Comparison of ENCODE assay signal across 27 cellular contexts in genomic region chr10:74111799-74112198, GRCh38.
"Had no signal": no experiment of that assay in that cellular context is flagged by ENCODE, and none has a peak within 500 bp of the region (broad histone marks: within the 10 kb centered on the region; RNA-seq: fewer than 3 reads in every experiment).

No MANE protein-coding gene starts in this region.

- H3K27me3 Mint-ChIP-seq: activated CD4-positive, alpha-beta memory T cell treated with anti-CD3 and anti-CD28 coated beads for 36 hours; activated CD4-positive, alpha-beta T cell treated with anti-CD3 and anti-CD28 coated beads, Interleukin-2, amount 10 ng/mL, durations not matched to agents 24 days and 14 days; activated naive CD4-positive, alpha-beta T cell treated with anti-CD3 and anti-CD28 coated beads, Interleukin-2, amount 50 U/mL, for 24 hours; activated naive CD8-positive, alpha-beta T cell treated with anti-CD3 and anti-CD28 coated beads, Interleukin-2, amount 50 U/mL, for 24 hours; naive thymus-derived CD8-positive, alpha-beta T cell; stimulated activated memory B cell treated with anti-CD40 and anti-IgM and Interleukin-4, amounts not matched to agents 10 μg/mL and 1 μg/mL and 100 μg/mL, for 72 hours had no signal

- H3K9me3 Mint-ChIP-seq: activated CD4-positive, alpha-beta memory T cell treated with anti-CD3 and anti-CD28 coated beads for 36 hours; activated CD4-positive, alpha-beta T cell treated with anti-CD3 and anti-CD28 coated beads, Interleukin-2, amount 10 ng/mL, durations not matched to agents 24 days and 14 days; activated naive CD4-positive, alpha-beta T cell treated with anti-CD3 and anti-CD28 coated beads, Interleukin-2, amount 50 U/mL, for 24 hours; activated naive CD8-positive, alpha-beta T cell treated with anti-CD3 and anti-CD28 coated beads, Interleukin-2, amount 50 U/mL, for 24 hours; activated T-helper 2 cell treated with anti-CD3 and anti-CD28 coated beads, Interferon-gamma antibody, Interleukin-2, Interleukin-4, amounts not matched to agents 10 μg/mL and 5 μg/mL and 100 μg/mL, durations not matched to agents 14 hours and 24 hours and 36 hours; naive thymus-derived CD8-positive, alpha-beta T cell; stimulated activated memory B cell treated with anti-CD40 and anti-IgM and Interleukin-4, amounts not matched to agents 10 μg/mL and 1 μg/mL and 100 μg/mL, for 72 hours had no signal

- H3K4me3 Mint-ChIP-seq: activated CD4-positive, alpha-beta memory T cell treated with anti-CD3 and anti-CD28 coated beads for 36 hours; activated CD4-positive, alpha-beta T cell treated with anti-CD3 and anti-CD28 coated beads, Interleukin-2, amount 10 ng/mL, durations not matched to agents 24 days and 14 days; activated naive CD4-positive, alpha-beta T cell treated with anti-CD3 and anti-CD28 coated beads, Interleukin-2, amount 50 U/mL, for 24 hours; activated naive CD8-positive, alpha-beta T cell treated with anti-CD3 and anti-CD28 coated beads, Interleukin-2, amount 50 U/mL, for 24 hours; naive thymus-derived CD8-positive, alpha-beta T cell; stimulated activated memory B cell treated with anti-CD40 and anti-IgM and Interleukin-4, amounts not matched to agents 10 μg/mL and 1 μg/mL and 100 μg/mL, for 72 hours had no signal

- H3K27ac Mint-ChIP-seq: activated CD4-positive, alpha-beta memory T cell treated with anti-CD3 and anti-CD28 coated beads for 36 hours; activated CD4-positive, alpha-beta T cell treated with anti-CD3 and anti-CD28 coated beads, Interleukin-2, amount 10 ng/mL, durations not matched to agents 24 days and 14 days; activated naive CD4-positive, alpha-beta T cell treated with anti-CD3 and anti-CD28 coated beads, Interleukin-2, amount 50 U/mL, for 24 hours; activated naive CD8-positive, alpha-beta T cell treated with anti-CD3 and anti-CD28 coated beads, Interleukin-2, amount 50 U/mL, for 24 hours; activated T-helper 2 cell treated with anti-CD3 and anti-CD28 coated beads, Interferon-gamma antibody, Interleukin-2, Interleukin-4, amounts not matched to agents 10 μg/mL and 5 μg/mL and 100 μg/mL, durations not matched to agents 14 hours and 24 hours and 36 hours had no signal

- DNase-seq: activated CD4-positive, alpha-beta memory T cell treated with anti-CD3 and anti-CD28 coated beads for 36 hours; activated CD4-positive, alpha-beta T cell treated with anti-CD3 and anti-CD28 coated beads, Interleukin-2, amount 10 ng/mL, durations not matched to agents 24 days and 14 days; activated CD8-positive, alpha-beta memory T cell treated with anti-CD3 and anti-CD28 coated beads, Interleukin-2, amount 50 U/mL, for 4 hours; activated naive CD8-positive, alpha-beta T cell treated with anti-CD3 and anti-CD28 coated beads, Interleukin-2, amount 50 U/mL, for 24 hours; activated T-cell treated with anti-CD3 and anti-CD28 coated beads, Interleukin-2, amount 50 U/mL, for 1 hour; amygdala; central memory CD4-positive, alpha-beta T cell; colonic mucosa; dorsolateral prefrontal cortex; effector memory CD4-positive, alpha-beta T cell; erythroblast; head of caudate nucleus; hippocampal formation; left cardiac atrium; mammary epithelial cell; midbrain; naive thymus-derived CD8-positive, alpha-beta T cell; pancreas; sigmoid colon; small intestine; stimulated activated CD4-positive, alpha-beta T cell treated with anti-CD3 and anti-CD28 coated beads, Interleukin-4, amount 100 ng/mL, for 24 hours; stomach; T-helper 9 cell had no signal

- ATAC-seq: activated CD4-positive, CD25-positive, alpha-beta regulatory T cell treated with anti-CD3 and anti-CD28 coated beads, Interleukin-2, amount 50 U/mL, for 24 hours; activated naive CD8-positive, alpha-beta T cell treated with anti-CD3 and anti-CD28 coated beads, Interleukin-2, amount 50 U/mL, for 24 hours; left cardiac atrium; naive thymus-derived CD8-positive, alpha-beta T cell; pancreas; stimulated activated memory B cell treated with anti-CD40 and anti-IgM and Interleukin-4, amounts not matched to agents 10 μg/mL and 1 μg/mL and 100 μg/mL, for 72 hours had no signal

- H3K4me1 Mint-ChIP-seq: activated naive CD8-positive, alpha-beta T cell treated with anti-CD3 and anti-CD28 coated beads, Interleukin-2, amount 50 U/mL, for 24 hours; stimulated activated memory B cell treated with anti-CD40 and anti-IgM and Interleukin-4, amounts not matched to agents 10 μg/mL and 1 μg/mL and 100 μg/mL, for 72 hours had no signal
